1 cellular context compared by ENCODE assay signal in the genomic region with DNA sequence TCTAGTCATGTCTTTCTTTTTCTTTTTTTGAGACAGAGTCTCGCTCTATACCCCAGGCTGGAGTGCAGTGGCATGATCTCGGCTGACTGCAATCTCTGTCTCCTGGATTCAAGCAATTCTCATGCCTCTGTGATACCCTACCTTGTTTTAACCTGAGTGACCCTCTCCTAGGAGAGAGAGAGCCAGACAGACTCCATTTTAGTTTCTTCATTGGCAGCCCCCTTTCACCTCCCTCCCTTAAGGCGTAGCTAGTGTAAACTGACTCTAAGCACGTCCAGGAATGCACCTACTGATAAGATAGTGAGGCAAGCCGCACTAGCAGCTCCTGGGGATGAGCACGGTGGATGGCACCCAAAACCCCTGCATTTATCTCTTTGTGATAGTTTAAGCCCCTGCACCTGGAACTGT.
TF ChIP-seq lines count a peak whose summit lies in the region.

No MANE protein-coding gene starts in this region.

TF ChIP-seq in IMR-90, 13 proteins besides CTCF, POLR2A, EP300 and RAD21 (continued from another document):
- no peak for TF ChIP-seq RCOR1 (IDR thresholded peaks at IDR 0.05; ENCODE audit: insufficient replicate concordance, low read length)
- TF ChIP-seq, protein P1, sequence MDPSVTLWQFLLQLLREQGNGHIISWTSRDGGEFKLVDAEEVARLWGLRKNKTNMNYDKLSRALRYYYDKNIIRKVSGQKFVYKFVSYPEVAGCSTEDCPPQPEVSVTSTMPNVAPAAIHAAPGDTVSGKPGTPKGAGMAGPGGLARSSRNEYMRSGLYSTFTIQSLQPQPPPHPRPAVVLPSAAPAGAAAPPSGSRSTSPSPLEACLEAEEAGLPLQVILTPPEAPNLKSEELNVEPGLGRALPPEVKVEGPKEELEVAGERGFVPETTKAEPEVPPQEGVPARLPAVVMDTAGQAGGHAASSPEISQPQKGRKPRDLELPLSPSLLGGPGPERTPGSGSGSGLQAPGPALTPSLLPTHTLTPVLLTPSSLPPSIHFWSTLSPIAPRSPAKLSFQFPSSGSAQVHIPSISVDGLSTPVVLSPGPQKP (IDR thresholded peaks at IDR 0.05; ENCODE audit: borderline replicate concordance, low read depth, low read length) = no peak
- no peak for TF ChIP-seq CEBPB (IDR thresholded peaks at IDR 0.05; ENCODE audit: low read depth, low read length)
- no peak for TF ChIP-seq MAZ (IDR thresholded peaks at IDR 0.05; ENCODE audit: borderline replicate concordance, low read depth, low read length)
